1 cellular context compared by ENCODE assay signal in genomic region chr9:129823934-129824601, GRCh38.
TF ChIP-seq lines count a peak whose summit lies in the region.

A gene with protein sequence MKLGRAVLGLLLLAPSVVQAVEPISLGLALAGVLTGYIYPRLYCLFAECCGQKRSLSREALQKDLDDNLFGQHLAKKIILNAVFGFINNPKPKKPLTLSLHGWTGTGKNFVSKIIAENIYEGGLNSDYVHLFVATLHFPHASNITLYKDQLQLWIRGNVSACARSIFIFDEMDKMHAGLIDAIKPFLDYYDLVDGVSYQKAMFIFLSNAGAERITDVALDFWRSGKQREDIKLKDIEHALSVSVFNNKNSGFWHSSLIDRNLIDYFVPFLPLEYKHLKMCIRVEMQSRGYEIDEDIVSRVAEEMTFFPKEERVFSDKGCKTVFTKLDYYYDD (minus strand): TSS chr9:129824136. CDS start chr9:129824085, 51 bp downstream.

TF ChIP-seq in HepG2, 621 proteins besides CTCF, POLR2A, EP300 and RAD21 (continued from another document and continues in another):
- TF ChIP-seq TFE3 (CRISPR knock-in tag; IDR thresholded peaks at IDR 0.05) (peak; percentile 80), BCL6 (CRISPR knock-in tag; IDR thresholded peaks at IDR 0.05) (peak; percentile 65), TCF7 (IDR thresholded peaks at IDR 0.05; ENCODE audit: low read depth) (0 out of 2 replicates have a peak, but pooled peaks have one; percentile 4), ZNF383 (CRISPR knock-in tag; IDR thresholded peaks at IDR 0.05; ENCODE audit: borderline replicate concordance) (no peak), ERF (CRISPR knock-in tag; IDR thresholded peaks at IDR 0.05) (peak; percentile 97), TFAP4 (IDR thresholded peaks at IDR 0.05; ENCODE audit: borderline replicate concordance, low read depth) (no peak), ZNF275 (CRISPR knock-in tag; IDR thresholded peaks at IDR 0.05; ENCODE audit: borderline replicate concordance) (no peak; the same call in 1 of the 2 replicates), SRF (IDR thresholded peaks at IDR 0.05; ENCODE audit: low read depth, low read length) (no peak), PITX1 (CRISPR knock-in tag; IDR thresholded peaks at IDR 0.05) (0 out of 2 replicates have a peak, but pooled peaks have one; percentile 27), ZNF282 (IDR thresholded peaks at IDR 0.05; ENCODE audit: partially characterized antibody) (no peak), POLR2AphosphoS5 (IDR thresholded peaks at IDR 0.05; ENCODE audit: low read depth, low read length) (peak; percentile 68), ZNF775 (CRISPR knock-in tag; IDR thresholded peaks at IDR 0.05; ENCODE audit: borderline replicate concordance) (no peak), ZNF549 (CRISPR knock-in tag; IDR thresholded peaks at IDR 0.05) (no peak), MIER2 (CRISPR knock-in tag; IDR thresholded peaks at IDR 0.05) (peak; percentile 77), SP1 (IDR thresholded peaks at IDR 0.05) (no peak), SP1 (CRISPR knock-in tag; IDR thresholded peaks at IDR 0.05) (peak; percentile 88), ATF2 (CRISPR knock-in tag; IDR thresholded peaks at IDR 0.05) (peak; percentile 85), ZSCAN31 (CRISPR knock-in tag; IDR thresholded peaks at IDR 0.05; ENCODE audit: low read depth) (peak; percentile 92), ZNF570 (CRISPR knock-in tag; IDR thresholded peaks at IDR 0.05; ENCODE audit: borderline replicate concordance) (no peak), NPAS2 (CRISPR knock-in tag; IDR thresholded peaks at IDR 0.05; ENCODE audit: borderline replicate concordance) (no peak), ADNP (CRISPR knock-in tag; IDR thresholded peaks at IDR 0.05) (peak; percentile 94), SNRNP70 (IDR thresholded peaks at IDR 0.05; ENCODE audit: low read depth, low read length) (no peak), ZNF639 (CRISPR knock-in tag; conservative IDR thresholded peaks at IDR 0.05) (peak; percentile 96), IKZF1 (IDR thresholded peaks at IDR 0.05) (no peak), ZNF101 (CRISPR knock-in tag; IDR thresholded peaks at IDR 0.05; ENCODE audit: borderline replicate concordance, low read depth) (no peak), ZSCAN9 (CRISPR knock-in tag; IDR thresholded peaks at IDR 0.05; ENCODE audit: borderline replicate concordance) (peak; percentile 92), ZNF335 (CRISPR knock-in tag; IDR thresholded peaks at IDR 0.05) (peak; percentile 81), ETV6 (CRISPR knock-in tag; conservative IDR thresholded peaks at IDR 0.05) (peak; percentile 83), RARG (CRISPR knock-in tag; IDR thresholded peaks at IDR 0.05; ENCODE audit: low read depth) (no peak), DNMT1 (CRISPR knock-in tag; IDR thresholded peaks at IDR 0.05) (0 out of 2 replicates have a peak, but pooled peaks have one; percentile 80), SMARCC2 (IDR thresholded peaks at IDR 0.05) (no peak), ZNF629 (CRISPR knock-in tag; conservative IDR thresholded peaks at IDR 0.05) (peak; percentile 53; the same call in 1 of the 2 replicates), ZNF333 (CRISPR knock-in tag; IDR thresholded peaks at IDR 0.05; ENCODE audit: borderline replicate concordance) (peak; percentile 85; the same call in 1 of the 2 replicates), SNAI1 (CRISPR knock-in tag; IDR thresholded peaks at IDR 0.05; ENCODE audit: borderline replicate concordance) (no peak), GTF2F1 (IDR thresholded peaks at IDR 0.05; ENCODE audit: low read length) (no peak), ZNF737 (CRISPR knock-in tag; IDR thresholded peaks at IDR 0.05; ENCODE audit: borderline replicate concordance) (no peak), PRDM15 (CRISPR knock-in tag; IDR thresholded peaks at IDR 0.05) (no peak), POGK (CRISPR knock-in tag; conservative IDR thresholded peaks at IDR 0.05) (peak; percentile 81; the same call in 1 of the 2 replicates), KDM6A (CRISPR knock-in tag; IDR thresholded peaks at IDR 0.05; ENCODE audit: low read depth) (no peak)
- TF ChIP-seq, protein P1, sequence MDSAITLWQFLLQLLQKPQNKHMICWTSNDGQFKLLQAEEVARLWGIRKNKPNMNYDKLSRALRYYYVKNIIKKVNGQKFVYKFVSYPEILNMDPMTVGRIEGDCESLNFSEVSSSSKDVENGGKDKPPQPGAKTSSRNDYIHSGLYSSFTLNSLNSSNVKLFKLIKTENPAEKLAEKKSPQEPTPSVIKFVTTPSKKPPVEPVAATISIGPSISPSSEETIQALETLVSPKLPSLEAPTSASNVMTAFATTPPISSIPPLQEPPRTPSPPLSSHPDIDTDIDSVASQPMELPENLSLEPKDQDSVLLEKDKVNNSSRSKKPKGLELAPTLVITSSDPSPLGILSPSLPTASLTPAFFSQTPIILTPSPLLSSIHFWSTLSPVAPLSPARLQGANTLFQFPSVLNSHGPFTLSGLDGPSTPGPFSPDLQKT (CRISPR knock-in tag; IDR thresholded peaks at IDR 0.05; ENCODE audit: borderline replicate concordance), result peak; percentile 65; the same call in 1 of the 2 replicates
- TF ChIP-seq, protein P2, sequence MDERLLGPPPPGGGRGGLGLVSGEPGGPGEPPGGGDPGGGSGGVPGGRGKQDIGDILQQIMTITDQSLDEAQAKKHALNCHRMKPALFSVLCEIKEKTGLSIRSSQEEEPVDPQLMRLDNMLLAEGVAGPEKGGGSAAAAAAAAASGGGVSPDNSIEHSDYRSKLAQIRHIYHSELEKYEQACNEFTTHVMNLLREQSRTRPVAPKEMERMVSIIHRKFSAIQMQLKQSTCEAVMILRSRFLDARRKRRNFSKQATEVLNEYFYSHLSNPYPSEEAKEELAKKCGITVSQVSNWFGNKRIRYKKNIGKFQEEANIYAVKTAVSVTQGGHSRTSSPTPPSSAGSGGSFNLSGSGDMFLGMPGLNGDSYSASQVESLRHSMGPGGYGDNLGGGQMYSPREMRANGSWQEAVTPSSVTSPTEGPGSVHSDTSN (CRISPR knock-in tag; IDR thresholded peaks at IDR 0.05), result no peak
- TF ChIP-seq, protein P3, sequence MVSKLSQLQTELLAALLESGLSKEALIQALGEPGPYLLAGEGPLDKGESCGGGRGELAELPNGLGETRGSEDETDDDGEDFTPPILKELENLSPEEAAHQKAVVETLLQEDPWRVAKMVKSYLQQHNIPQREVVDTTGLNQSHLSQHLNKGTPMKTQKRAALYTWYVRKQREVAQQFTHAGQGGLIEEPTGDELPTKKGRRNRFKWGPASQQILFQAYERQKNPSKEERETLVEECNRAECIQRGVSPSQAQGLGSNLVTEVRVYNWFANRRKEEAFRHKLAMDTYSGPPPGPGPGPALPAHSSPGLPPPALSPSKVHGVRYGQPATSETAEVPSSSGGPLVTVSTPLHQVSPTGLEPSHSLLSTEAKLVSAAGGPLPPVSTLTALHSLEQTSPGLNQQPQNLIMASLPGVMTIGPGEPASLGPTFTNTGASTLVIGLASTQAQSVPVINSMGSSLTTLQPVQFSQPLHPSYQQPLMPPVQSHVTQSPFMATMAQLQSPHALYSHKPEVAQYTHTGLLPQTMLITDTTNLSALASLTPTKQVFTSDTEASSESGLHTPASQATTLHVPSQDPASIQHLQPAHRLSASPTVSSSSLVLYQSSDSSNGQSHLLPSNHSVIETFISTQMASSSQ (IDR thresholded peaks at IDR 0.05; ENCODE audit: low read depth), result no peak; the same call in 1 of the 2 replicates
- TF ChIP-seq, protein P3 (CRISPR knock-in tag; IDR thresholded peaks at IDR 0.05; ENCODE audit: borderline replicate concordance), result peak; percentile 69; the same call in 1 of the 2 replicates
